Comparison of ENCODE assay signal across 1 cellular context in the genomic region with DNA sequence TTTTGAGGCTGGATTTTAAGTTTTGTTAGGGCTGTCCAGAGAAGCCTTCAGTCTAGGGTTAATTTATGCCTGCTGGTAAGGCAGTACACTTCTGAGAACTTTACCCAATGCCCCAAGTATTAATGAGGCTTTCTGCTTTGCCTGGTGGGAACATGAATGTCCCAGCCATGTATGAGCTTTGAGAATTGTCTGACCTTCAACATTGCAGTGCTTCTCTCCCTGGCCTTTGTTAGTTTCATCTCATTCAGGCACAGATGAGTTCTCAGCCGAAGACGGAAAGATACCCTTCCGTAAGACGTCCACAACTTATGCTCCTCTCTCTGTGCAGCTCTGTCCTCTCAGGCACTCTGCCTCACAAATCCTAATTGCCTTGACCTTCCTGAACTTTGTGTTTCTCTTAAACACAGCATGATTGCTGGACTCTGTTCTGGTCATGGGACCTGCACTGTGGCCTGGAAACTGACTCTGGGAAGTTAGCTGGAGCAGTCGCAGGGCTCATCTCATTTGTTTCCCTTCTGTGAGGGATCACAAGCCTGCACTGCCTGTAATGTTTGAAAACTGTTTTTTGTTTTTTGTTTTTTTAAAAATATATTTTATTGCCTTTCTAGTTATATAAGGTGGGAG.
TF ChIP-seq lines count a peak whose summit lies in the region.

No MANE protein-coding gene starts in this region.

TF ChIP-seq in HepG2, 621 proteins besides CTCF, POLR2A, EP300 and RAD21 (continued from another document and continues in another):
- TF ChIP-seq, protein P1, sequence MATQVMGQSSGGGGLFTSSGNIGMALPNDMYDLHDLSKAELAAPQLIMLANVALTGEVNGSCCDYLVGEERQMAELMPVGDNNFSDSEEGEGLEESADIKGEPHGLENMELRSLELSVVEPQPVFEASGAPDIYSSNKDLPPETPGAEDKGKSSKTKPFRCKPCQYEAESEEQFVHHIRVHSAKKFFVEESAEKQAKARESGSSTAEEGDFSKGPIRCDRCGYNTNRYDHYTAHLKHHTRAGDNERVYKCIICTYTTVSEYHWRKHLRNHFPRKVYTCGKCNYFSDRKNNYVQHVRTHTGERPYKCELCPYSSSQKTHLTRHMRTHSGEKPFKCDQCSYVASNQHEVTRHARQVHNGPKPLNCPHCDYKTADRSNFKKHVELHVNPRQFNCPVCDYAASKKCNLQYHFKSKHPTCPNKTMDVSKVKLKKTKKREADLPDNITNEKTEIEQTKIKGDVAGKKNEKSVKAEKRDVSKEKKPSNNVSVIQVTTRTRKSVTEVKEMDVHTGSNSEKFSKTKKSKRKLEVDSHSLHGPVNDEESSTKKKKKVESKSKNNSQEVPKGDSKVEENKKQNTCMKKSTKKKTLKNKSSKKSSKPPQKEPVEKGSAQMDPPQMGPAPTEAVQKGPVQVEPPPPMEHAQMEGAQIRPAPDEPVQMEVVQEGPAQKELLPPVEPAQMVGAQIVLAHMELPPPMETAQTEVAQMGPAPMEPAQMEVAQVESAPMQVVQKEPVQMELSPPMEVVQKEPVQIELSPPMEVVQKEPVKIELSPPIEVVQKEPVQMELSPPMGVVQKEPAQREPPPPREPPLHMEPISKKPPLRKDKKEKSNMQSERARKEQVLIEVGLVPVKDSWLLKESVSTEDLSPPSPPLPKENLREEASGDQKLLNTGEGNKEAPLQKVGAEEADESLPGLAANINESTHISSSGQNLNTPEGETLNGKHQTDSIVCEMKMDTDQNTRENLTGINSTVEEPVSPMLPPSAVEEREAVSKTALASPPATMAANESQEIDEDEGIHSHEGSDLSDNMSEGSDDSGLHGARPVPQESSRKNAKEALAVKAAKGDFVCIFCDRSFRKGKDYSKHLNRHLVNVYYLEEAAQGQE (IDR thresholded peaks at IDR 0.05; ENCODE audit: borderline replicate concordance in 1 of 2, low read depth in 1 of 2, low read length in 2 of 2): no peak
- TF ChIP-seq KDM4B (CRISPR knock-in tag; IDR thresholded peaks at IDR 0.05) (peak; percentile 18; the same call in 1 of the 2 replicates), ZFP62 (CRISPR knock-in tag; IDR thresholded peaks at IDR 0.05) (no peak), ZBTB2 (CRISPR knock-in tag; IDR thresholded peaks at IDR 0.05; ENCODE audit: low read depth) (no peak), MED13 (CRISPR knock-in tag; IDR thresholded peaks at IDR 0.05) (no peak), TSC22D2 (CRISPR knock-in tag; IDR thresholded peaks at IDR 0.05; ENCODE audit: borderline replicate concordance) (no peak), ZNF576 (CRISPR knock-in tag; IDR thresholded peaks at IDR 0.05) (no peak), ATF7 (IDR thresholded peaks at IDR 0.05) (no peak), ATF7 (CRISPR knock-in tag; IDR thresholded peaks at IDR 0.05) (no peak), PLSCR1 (CRISPR knock-in tag; IDR thresholded peaks at IDR 0.05; ENCODE audit: borderline replicate concordance) (no peak), POLR2AphosphoS2 (IDR thresholded peaks at IDR 0.05; ENCODE audit: low read depth, low read length) (no peak), ZMYM4 (CRISPR knock-in tag; IDR thresholded peaks at IDR 0.05) (peak; percentile 88), BHLHE40 (IDR thresholded peaks at IDR 0.05; ENCODE audit: low read length) (peak; percentile 59; the same call in 1 of the 2 replicates), ZNF883 (CRISPR knock-in tag; IDR thresholded peaks at IDR 0.05; ENCODE audit: not compliant biosample characterization) (no peak), ADNP (CRISPR knock-in tag; IDR thresholded peaks at IDR 0.05) (no peak), ZNF703 (CRISPR knock-in tag; IDR thresholded peaks at IDR 0.05; ENCODE audit: borderline replicate concordance) (no peak), SP1 (IDR thresholded peaks at IDR 0.05) (no peak), SP1 (CRISPR knock-in tag; IDR thresholded peaks at IDR 0.05) (no peak), ZNF337 (CRISPR knock-in tag; IDR thresholded peaks at IDR 0.05; ENCODE audit: borderline replicate concordance, low read depth) (no peak), SKIL (CRISPR knock-in tag; IDR thresholded peaks at IDR 0.05; ENCODE audit: borderline replicate concordance) (no peak)
- TF ChIP-seq, protein P2, sequence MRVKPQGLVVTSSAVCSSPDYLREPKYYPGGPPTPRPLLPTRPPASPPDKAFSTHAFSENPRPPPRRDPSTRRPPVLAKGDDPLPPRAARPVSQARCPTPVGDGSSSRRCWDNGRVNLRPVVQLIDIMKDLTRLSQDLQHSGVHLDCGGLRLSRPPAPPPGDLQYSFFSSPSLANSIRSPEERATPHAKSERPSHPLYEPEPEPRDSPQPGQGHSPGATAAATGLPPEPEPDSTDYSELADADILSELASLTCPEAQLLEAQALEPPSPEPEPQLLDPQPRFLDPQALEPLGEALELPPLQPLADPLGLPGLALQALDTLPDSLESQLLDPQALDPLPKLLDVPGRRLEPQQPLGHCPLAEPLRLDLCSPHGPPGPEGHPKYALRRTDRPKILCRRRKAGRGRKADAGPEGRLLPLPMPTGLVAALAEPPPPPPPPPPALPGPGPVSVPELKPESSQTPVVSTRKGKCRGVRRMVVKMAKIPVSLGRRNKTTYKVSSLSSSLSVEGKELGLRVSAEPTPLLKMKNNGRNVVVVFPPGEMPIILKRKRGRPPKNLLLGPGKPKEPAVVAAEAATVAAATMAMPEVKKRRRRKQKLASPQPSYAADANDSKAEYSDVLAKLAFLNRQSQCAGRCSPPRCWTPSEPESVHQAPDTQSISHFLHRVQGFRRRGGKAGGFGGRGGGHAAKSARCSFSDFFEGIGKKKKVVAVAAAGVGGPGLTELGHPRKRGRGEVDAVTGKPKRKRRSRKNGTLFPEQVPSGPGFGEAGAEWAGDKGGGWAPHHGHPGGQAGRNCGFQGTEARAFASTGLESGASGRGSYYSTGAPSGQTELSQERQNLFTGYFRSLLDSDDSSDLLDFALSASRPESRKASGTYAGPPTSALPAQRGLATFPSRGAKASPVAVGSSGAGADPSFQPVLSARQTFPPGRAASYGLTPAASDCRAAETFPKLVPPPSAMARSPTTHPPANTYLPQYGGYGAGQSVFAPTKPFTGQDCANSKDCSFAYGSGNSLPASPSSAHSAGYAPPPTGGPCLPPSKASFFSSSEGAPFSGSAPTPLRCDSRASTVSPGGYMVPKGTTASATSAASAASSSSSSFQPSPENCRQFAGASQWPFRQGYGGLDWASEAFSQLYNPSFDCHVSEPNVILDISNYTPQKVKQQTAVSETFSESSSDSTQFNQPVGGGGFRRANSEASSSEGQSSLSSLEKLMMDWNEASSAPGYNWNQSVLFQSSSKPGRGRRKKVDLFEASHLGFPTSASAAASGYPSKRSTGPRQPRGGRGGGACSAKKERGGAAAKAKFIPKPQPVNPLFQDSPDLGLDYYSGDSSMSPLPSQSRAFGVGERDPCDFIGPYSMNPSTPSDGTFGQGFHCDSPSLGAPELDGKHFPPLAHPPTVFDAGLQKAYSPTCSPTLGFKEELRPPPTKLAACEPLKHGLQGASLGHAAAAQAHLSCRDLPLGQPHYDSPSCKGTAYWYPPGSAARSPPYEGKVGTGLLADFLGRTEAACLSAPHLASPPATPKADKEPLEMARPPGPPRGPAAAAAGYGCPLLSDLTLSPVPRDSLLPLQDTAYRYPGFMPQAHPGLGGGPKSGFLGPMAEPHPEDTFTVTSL (CRISPR knock-in tag; IDR thresholded peaks at IDR 0.05; ENCODE audit: borderline replicate concordance): peak; percentile 61; the same call in 1 of the 2 replicates
- TF ChIP-seq, protein P3, sequence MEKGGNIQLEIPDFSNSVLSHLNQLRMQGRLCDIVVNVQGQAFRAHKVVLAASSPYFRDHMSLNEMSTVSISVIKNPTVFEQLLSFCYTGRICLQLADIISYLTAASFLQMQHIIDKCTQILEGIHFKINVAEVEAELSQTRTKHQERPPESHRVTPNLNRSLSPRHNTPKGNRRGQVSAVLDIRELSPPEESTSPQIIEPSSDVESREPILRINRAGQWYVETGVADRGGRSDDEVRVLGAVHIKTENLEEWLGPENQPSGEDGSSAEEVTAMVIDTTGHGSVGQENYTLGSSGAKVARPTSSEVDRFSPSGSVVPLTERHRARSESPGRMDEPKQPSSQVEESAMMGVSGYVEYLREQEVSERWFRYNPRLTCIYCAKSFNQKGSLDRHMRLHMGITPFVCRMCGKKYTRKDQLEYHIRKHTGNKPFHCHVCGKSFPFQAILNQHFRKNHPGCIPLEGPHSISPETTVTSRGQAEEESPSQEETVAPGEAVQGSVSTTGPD (CRISPR knock-in tag; IDR thresholded peaks at IDR 0.05): no peak
- TF ChIP-seq, protein P4, sequence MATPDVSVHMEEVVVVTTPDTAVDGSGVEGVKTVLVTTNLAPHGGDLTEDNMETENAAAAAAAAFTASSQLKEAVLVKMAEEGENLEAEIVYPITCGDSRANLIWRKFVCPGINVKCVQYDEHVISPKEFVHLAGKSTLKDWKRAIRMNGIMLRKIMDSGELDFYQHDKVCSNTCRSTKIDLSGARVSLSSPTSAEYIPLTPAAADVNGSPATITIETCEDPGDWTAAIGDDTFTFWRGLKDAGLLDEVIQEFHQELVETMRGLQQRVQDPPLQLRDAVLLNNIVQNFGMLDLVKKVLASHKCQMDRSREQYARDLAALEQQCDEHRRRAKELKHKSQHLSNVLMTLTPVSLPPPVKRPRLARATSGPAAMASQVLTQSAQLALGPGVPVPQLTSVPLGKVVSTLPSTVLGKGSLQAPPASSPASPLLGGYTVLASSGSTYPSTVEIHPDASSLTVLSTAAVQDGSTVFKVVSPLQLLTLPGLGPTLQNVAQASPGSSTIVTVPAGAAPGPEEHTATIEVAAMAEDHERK (CRISPR knock-in tag; IDR thresholded peaks at IDR 0.05; ENCODE audit: low read depth): no peak
- TF ChIP-seq, protein P5, sequence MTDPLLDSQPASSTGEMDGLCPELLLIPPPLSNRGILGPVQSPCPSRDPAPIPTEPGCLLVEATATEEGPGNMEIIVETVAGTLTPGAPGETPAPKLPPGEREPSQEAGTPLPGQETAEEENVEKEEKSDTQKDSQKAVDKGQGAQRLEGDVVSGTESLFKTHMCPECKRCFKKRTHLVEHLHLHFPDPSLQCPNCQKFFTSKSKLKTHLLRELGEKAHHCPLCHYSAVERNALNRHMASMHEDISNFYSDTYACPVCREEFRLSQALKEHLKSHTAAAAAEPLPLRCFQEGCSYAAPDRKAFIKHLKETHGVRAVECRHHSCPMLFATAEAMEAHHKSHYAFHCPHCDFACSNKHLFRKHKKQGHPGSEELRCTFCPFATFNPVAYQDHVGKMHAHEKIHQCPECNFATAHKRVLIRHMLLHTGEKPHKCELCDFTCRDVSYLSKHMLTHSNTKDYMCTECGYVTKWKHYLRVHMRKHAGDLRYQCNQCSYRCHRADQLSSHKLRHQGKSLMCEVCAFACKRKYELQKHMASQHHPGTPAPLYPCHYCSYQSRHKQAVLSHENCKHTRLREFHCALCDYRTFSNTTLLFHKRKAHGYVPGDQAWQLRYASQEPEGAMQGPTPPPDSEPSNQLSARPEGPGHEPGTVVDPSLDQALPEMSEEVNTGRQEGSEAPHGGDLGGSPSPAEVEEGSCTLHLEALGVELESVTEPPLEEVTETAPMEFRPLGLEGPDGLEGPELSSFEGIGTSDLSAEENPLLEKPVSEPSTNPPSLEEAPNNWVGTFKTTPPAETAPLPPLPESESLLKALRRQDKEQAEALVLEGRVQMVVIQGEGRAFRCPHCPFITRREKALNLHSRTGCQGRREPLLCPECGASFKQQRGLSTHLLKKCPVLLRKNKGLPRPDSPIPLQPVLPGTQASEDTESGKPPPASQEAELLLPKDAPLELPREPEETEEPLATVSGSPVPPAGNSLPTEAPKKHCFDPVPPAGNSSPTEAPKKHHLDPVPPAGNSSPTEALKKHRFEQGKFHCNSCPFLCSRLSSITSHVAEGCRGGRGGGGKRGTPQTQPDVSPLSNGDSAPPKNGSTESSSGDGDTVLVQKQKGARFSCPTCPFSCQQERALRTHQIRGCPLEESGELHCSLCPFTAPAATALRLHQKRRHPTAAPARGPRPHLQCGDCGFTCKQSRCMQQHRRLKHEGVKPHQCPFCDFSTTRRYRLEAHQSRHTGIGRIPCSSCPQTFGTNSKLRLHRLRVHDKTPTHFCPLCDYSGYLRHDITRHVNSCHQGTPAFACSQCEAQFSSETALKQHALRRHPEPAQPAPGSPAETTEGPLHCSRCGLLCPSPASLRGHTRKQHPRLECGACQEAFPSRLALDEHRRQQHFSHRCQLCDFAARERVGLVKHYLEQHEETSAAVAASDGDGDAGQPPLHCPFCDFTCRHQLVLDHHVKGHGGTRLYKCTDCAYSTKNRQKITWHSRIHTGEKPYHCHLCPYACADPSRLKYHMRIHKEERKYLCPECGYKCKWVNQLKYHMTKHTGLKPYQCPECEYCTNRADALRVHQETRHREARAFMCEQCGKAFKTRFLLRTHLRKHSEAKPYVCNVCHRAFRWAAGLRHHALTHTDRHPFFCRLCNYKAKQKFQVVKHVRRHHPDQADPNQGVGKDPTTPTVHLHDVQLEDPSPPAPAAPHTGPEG (CRISPR knock-in tag; IDR thresholded peaks at IDR 0.05): no peak
